Comparison of ENCODE assay signal across 13 cellular contexts in genomic region chr11:35168606-35169200, GRCh38. TPM values are rescaled to one million over a fixed set of nuclear protein-coding genes. Genes with fewer than 3 reads are reported as not detected.
DNase-seq lines count a peak whose midpoint lies in the region; ATAC-seq and TF ChIP-seq lines count a peak whose summit lies in the region.
"Had no signal": no experiment of that assay in that cellular context is flagged by ENCODE, and none has a peak within 500 bp of the region (broad histone marks: within the 10 kb centered on the region; RNA-seq: fewer than 3 reads in every experiment).

No MANE protein-coding gene starts in this region.

- in situ Hi-C loops in mammary epithelial cell (cut with MboI; ENCODE audit: low sequenced_read_pairs in 2 of 2), result no loop called here

- H3K4me3 Mint-ChIP-seq in IgD-negative memory B cell, result peak overlapping the region in 3 of 4 donors; percentile 66 to 78 (median 72)
- no peak overlapping the region for H3K4me3 Mint-ChIP-seq in osteocyte (ENCODE audit: unreplicated experiment)

- intact Hi-C loops in mammary epithelial cell (cut with micrococcal nuclease), result loop anchor here (5.0 kb wide), 1 partner anchor 251 kb away; the partner anchor contains the start of genes APIP and PDHX

- no peak for ATAC-seq in GM19351 (IDR thresholded peaks at IDR 0.05; ENCODE audit: unreplicated experiment)
- ATAC-seq: HepG2, left lobe of liver had no signal

- H3K4me3 ChIP-seq in BLaER1 (no peak overlapping the region), mammary epithelial cell (replicated peaks in 1 of 3; ENCODE audit: insufficient read depth in 1 of 3, low read depth in 2 of 3, low read length in 3 of 3) (no peak overlapping the region)
- H3K4me3 ChIP-seq: prostate gland had no signal

- DNase-seq in mammary epithelial cell (no peak), osteocyte (ENCODE audit: extremely low spot score, unreplicated experiment) (no peak), DMS153 treated with DMSO at 0.1 percent for 48 hours (lab: John Stamatoyannopoulos, UW; ENCODE audit: unreplicated experiment) (no peak), iPS-NIHi7 (ENCODE audit: extremely low spot score) (no peak)
- DNase-seq in activated CD4-positive, CD25-positive, alpha-beta regulatory T cell (lab: John Stamatoyannopoulos, UW), result no peak
- DNase-seq: NCI-H1694; stimulated activated CD4-positive, alpha-beta T cell treated with anti-CD3 and anti-CD28 coated beads, Interleukin-4, amount 100 ng/mL, for 24 hours had no signal

- H3K27me3 ChIP-seq in BLaER1, result no peaks in the 10 kb centered on the region
- H3K27me3 ChIP-seq in mammary epithelial cell (ENCODE audit: insufficient read depth, low read length), result no peaks in the 10 kb centered on the region

- H3K36me3 ChIP-seq in BLaER1, result peaks cover 55% of the 10 kb centered on the region
- peaks cover 33% of the 10 kb centered on the region for H3K36me3 ChIP-seq in mammary epithelial cell (ENCODE audit: insufficient read depth, low read length)
- H3K36me3 ChIP-seq: prostate gland had no signal

- dilution Hi-C loops in mammary epithelial cell (cut with HindIII; ENCODE audit: low sequenced_read_pairs), result no loop called here

- H3K27ac ChIP-seq in BLaER1, result no peak overlapping the region
- peak overlapping the region; percentile 96 for H3K27ac ChIP-seq in mammary epithelial cell (ENCODE audit: insufficient read depth, low read depth, low read length)

- H3K9ac ChIP-seq in BLaER1 (no peak overlapping the region), mammary epithelial cell (ENCODE audit: insufficient read depth, low read length) (no peak overlapping the region)

- peaks cover 60 to 93% (median 82%) of the 10 kb centered on the region in 3 donors for H3K4me1 Mint-ChIP-seq in IgD-negative memory B cell
- peaks cover 78% of the 10 kb centered on the region for H3K4me1 Mint-ChIP-seq in osteocyte (ENCODE audit: unreplicated experiment)

- H3K27me3 Mint-ChIP-seq in IgD-negative memory B cell (no peaks in the 10 kb centered on the region), osteocyte (ENCODE audit: unreplicated experiment) (no peaks in the 10 kb centered on the region)

- H3K27ac Mint-ChIP-seq in IgD-negative memory B cell (peak overlapping the region; percentile 91 to 97 (median 94)), osteocyte (ENCODE audit: unreplicated experiment) (peak overlapping the region; percentile 96)

- WGBS in mammary epithelial cell (ENCODE audit: low coverage, missing lambda C conversion rate), result 91% methylated on average over 3 of the region's 3 CpGs

- CTCF ChIA-PET in mammary epithelial cell (lab: Charles Lee; ENCODE audit: low non-redundant PET), result no interaction called here

- no peak for TF ChIP-seq CTCF in mammary epithelial cell (conservative IDR thresholded peaks at IDR 0.05 in 1 of 2, IDR thresholded peaks at IDR 0.05 in 1 of 2; ENCODE audit: extremely low read depth in 1 of 2, insufficient read depth in 1 of 2, low read depth in 1 of 2, low read length in 2 of 2)
- no peak for TF ChIP-seq CTCF in osteocyte (IDR thresholded peaks at IDR 0.05)

- peaks cover 17% of the 10 kb centered on the region; the same call in 1 of the 2 replicates for H3K9me3 ChIP-seq in BLaER1
- H3K9me3 ChIP-seq in mammary epithelial cell (replicated peaks; ENCODE audit: insufficient read depth, low read length), result no peaks in the 10 kb centered on the region
- H3K9me3 ChIP-seq: prostate gland had no signal

- H2AFZ ChIP-seq in mammary epithelial cell (ENCODE audit: low read depth, low read length), result no peak overlapping the region

- H3K4me2 ChIP-seq in BLaER1 (peak overlapping the region; percentile 90; the same call in 1 of the 2 replicates), mammary epithelial cell (ENCODE audit: insufficient read depth, low read depth, low read length) (no peak overlapping the region)

- H4K20me1 ChIP-seq in BLaER1 (peaks cover 62% of the 10 kb centered on the region), mammary epithelial cell (ENCODE audit: insufficient read depth, low read length) (peaks cover 4% of the 10 kb centered on the region)

- H3K9me3 Mint-ChIP-seq in IgD-negative memory B cell, result peaks cover 0 to 1% (median 0%) of the 10 kb centered on the region in 3 donors
- no peaks in the 10 kb centered on the region for H3K9me3 Mint-ChIP-seq in osteocyte (ENCODE audit: unreplicated experiment)

- H3K79me2 ChIP-seq in mammary epithelial cell (ENCODE audit: insufficient read depth, low read length), result peaks cover 99% of the 10 kb centered on the region

- BruUV-seq in mammary epithelial cell (replicated peaks; lab: Mats Ljungman, UMichigan), result no TSS peak

- H3K4me1 ChIP-seq in BLaER1 (peaks cover 69% of the 10 kb centered on the region), mammary epithelial cell (ENCODE audit: insufficient read depth, low read length) (peaks cover 69% of the 10 kb centered on the region)

- H3K36me3 Mint-ChIP-seq in IgD-negative memory B cell, result peaks cover 12% of the 10 kb centered on the region
- peaks cover 10% of the 10 kb centered on the region for H3K36me3 Mint-ChIP-seq in osteocyte (ENCODE audit: unreplicated experiment)

RNA-seq across cellular contexts. Expression of gene CD44, which starts 29.7 kb away (rescaled TPM):
- 176 TPM for polyA plus RNA-seq in IgD-negative memory B cell
- total RNA-seq in mammary epithelial cell, result 1,000 to 10,000 TPM; 1,362 to 2,544 TPM
- 2,091 TPM for polyA plus RNA-seq in mammary epithelial cell
- 2,638 TPM for polyA minus RNA-seq in mammary epithelial cell
- total RNA-seq in osteocyte, result 283 and 309 TPM in 2 replicates
